In genomic region chr3:54847361-54847760, GRCh38 we compare ENCODE assay signal across 9 cellular contexts.
"Had no signal": no experiment of that assay in that cellular context is flagged by ENCODE, and none has a peak within 500 bp of the region (broad histone marks: within the 10 kb centered on the region; RNA-seq: fewer than 3 reads in every experiment).

No MANE protein-coding gene starts in this region.

- H3K4me2 ChIP-seq: GM23338 had no signal

- H3K9me3 ChIP-seq: HAP-1 had no signal

- H3K4me3 ChIP-seq: GM23248, GM23338, HAP-1 had no signal

- H2AFZ ChIP-seq: GM23248, GM23338 had no signal

- H3K27ac ChIP-seq: GM23248 had no signal

- H3K9ac ChIP-seq: GM23248 had no signal

- H3K36me3 ChIP-seq: HAP-1 had no signal

- ATAC-seq: GM23338, HCT116 had no signal

- DNase-seq: GM23248, GOT3, H7, H9, HCEC 1CT, HFFc6 had no signal
